ENCODE assay signal across 18 cellular contexts in genomic region chr2:39099311-39099710, GRCh38. TPM values are rescaled to one million over a fixed set of nuclear protein-coding genes. Genes with fewer than 3 reads are reported as not detected.
A peak's percentile ranks its signal among the peaks of the same experiment; 100 is the strongest.
DNase-seq lines count a peak whose midpoint lies in the region; ATAC-seq and TF ChIP-seq lines count a peak whose summit lies in the region.
"Had no signal": no experiment of that assay in that cellular context is flagged by ENCODE, and none has a peak within 500 bp of the region (broad histone marks: within the 10 kb centered on the region; RNA-seq: fewer than 3 reads in every experiment).

No MANE protein-coding gene starts in this region.

- H3K27ac Mint-ChIP-seq in activated naive CD4-positive, alpha-beta T cell treated with anti-CD3 and anti-CD28 coated beads, Interleukin-2, amount 10 ng/mL, durations not matched to agents 7 days and 5 days = peak overlapping the region; percentile 79
- peak overlapping the region; percentile 87 to 93 for H3K27ac Mint-ChIP-seq in activated naive CD4-positive, alpha-beta T cell treated with anti-CD3 and anti-CD28 coated beads, Interleukin-2, amount 50 U/mL, for 72 hours
- H3K27ac Mint-ChIP-seq in stimulated activated memory B cell treated with anti-CD40 and anti-IgM and Interleukin-4, amounts not matched to agents 10 μg/mL and 1 μg/mL and 100 μg/mL, for 72 hours = peak overlapping the region; percentile 45
- H3K27ac Mint-ChIP-seq in CD8-positive, alpha-beta T cell = no peak overlapping the region
- H3K27ac Mint-ChIP-seq: nephron had no signal

- no peak for ATAC-seq in activated naive CD4-positive, alpha-beta T cell treated with anti-CD3 and anti-CD28 coated beads, Interleukin-2, amount 50 U/mL, for 72 hours
- ATAC-seq in stimulated activated memory B cell treated with anti-CD40 and anti-IgM and Interleukin-4, amounts not matched to agents 10 μg/mL and 1 μg/mL and 100 μg/mL, for 72 hours = no peak
- no peak for ATAC-seq in CD8-positive, alpha-beta T cell

- CTCF ChIA-PET in activated naive CD4-positive, alpha-beta T cell treated with anti-CD3 and anti-CD28 coated beads, Interleukin-2, amount 10 ng/mL, durations not matched to agents 7 days and 5 days (lab: Charles Lee) = interaction anchor here (2.8 to 2.9 kb wide), 2 partner anchors 129 to 130 kb away, joined by 9 to 11 read pairs; no protein-coding TSS in a partner anchor
- CTCF ChIA-PET in CD8-positive, alpha-beta T cell (lab: Charles Lee) = no interaction called here

- H3K9me3 ChIP-seq in CD8-positive, alpha-beta T cell (ENCODE audit: low read length) = no peaks in the 10 kb centered on the region
- H3K9me3 ChIP-seq: Caco-2, suprapubic skin had no signal

- H3K36me3 Mint-ChIP-seq in activated naive CD4-positive, alpha-beta T cell treated with anti-CD3 and anti-CD28 coated beads, Interleukin-2, amount 10 ng/mL, durations not matched to agents 7 days and 5 days = peaks cover 56% of the 10 kb centered on the region
- peaks cover 0 to 17% of the 10 kb centered on the region in 2 donors for H3K36me3 Mint-ChIP-seq in activated naive CD4-positive, alpha-beta T cell treated with anti-CD3 and anti-CD28 coated beads, Interleukin-2, amount 50 U/mL, for 72 hours
- H3K36me3 Mint-ChIP-seq in stimulated activated memory B cell treated with anti-CD40 and anti-IgM and Interleukin-4, amounts not matched to agents 10 μg/mL and 1 μg/mL and 100 μg/mL, for 72 hours = peaks cover 30% of the 10 kb centered on the region
- peaks cover 25% of the 10 kb centered on the region for H3K36me3 Mint-ChIP-seq in CD8-positive, alpha-beta T cell

- H3K4me3 Mint-ChIP-seq in activated naive CD4-positive, alpha-beta T cell treated with anti-CD3 and anti-CD28 coated beads, Interleukin-2, amount 10 ng/mL, durations not matched to agents 7 days and 5 days = no peak overlapping the region
- H3K4me3 Mint-ChIP-seq in stimulated activated memory B cell treated with anti-CD40 and anti-IgM and Interleukin-4, amounts not matched to agents 10 μg/mL and 1 μg/mL and 100 μg/mL, for 72 hours = no peak overlapping the region
- no peak overlapping the region for H3K4me3 Mint-ChIP-seq in CD8-positive, alpha-beta T cell
- H3K4me3 Mint-ChIP-seq: nephron had no signal

- no peaks in the 10 kb centered on the region for H3K9me3 Mint-ChIP-seq in activated naive CD4-positive, alpha-beta T cell treated with anti-CD3 and anti-CD28 coated beads, Interleukin-2, amount 10 ng/mL, durations not matched to agents 7 days and 5 days
- H3K9me3 Mint-ChIP-seq in activated naive CD4-positive, alpha-beta T cell treated with anti-CD3 and anti-CD28 coated beads, Interleukin-2, amount 50 U/mL, for 72 hours = peaks cover 0 to 4% of the 10 kb centered on the region in 2 donors
- H3K9me3 Mint-ChIP-seq in stimulated activated memory B cell treated with anti-CD40 and anti-IgM and Interleukin-4, amounts not matched to agents 10 μg/mL and 1 μg/mL and 100 μg/mL, for 72 hours = no peaks in the 10 kb centered on the region
- no peaks in the 10 kb centered on the region for H3K9me3 Mint-ChIP-seq in CD8-positive, alpha-beta T cell
- H3K9me3 Mint-ChIP-seq: nephron had no signal

- no peaks in the 10 kb centered on the region for H3K27me3 ChIP-seq in CD8-positive, alpha-beta T cell (ENCODE audit: insufficient read depth, low read length)
- H3K27me3 ChIP-seq: suprapubic skin had no signal

- H3K4me1 Mint-ChIP-seq in activated naive CD4-positive, alpha-beta T cell treated with anti-CD3 and anti-CD28 coated beads, Interleukin-2, amount 10 ng/mL, durations not matched to agents 7 days and 5 days = peaks cover 69% of the 10 kb centered on the region
- peaks cover 46% of the 10 kb centered on the region for H3K4me1 Mint-ChIP-seq in stimulated activated memory B cell treated with anti-CD40 and anti-IgM and Interleukin-4, amounts not matched to agents 10 μg/mL and 1 μg/mL and 100 μg/mL, for 72 hours
- peaks cover 72% of the 10 kb centered on the region for H3K4me1 Mint-ChIP-seq in CD8-positive, alpha-beta T cell (ENCODE audit: low read depth)

- no peak for TF ChIP-seq CTCF in CD8-positive, alpha-beta T cell (IDR thresholded peaks at IDR 0.05)

- no peak overlapping the region for H3K4me3 ChIP-seq in CD8-positive, alpha-beta T cell (ENCODE audit: low read depth, low read length)
- H3K4me3 ChIP-seq: suprapubic skin had no signal

- POLR2A ChIA-PET in CD8-positive, alpha-beta T cell (lab: Charles Lee) = interaction anchor here (1.4 kb wide), 1 partner anchor 21 kb away, joined by 3 read pairs; no protein-coding TSS in a partner anchor

- H3K36me3 ChIP-seq in CD8-positive, alpha-beta T cell (ENCODE audit: insufficient read depth, low read length) = no peaks in the 10 kb centered on the region
- H3K36me3 ChIP-seq: suprapubic skin had no signal

- H3K27me3 Mint-ChIP-seq in activated naive CD4-positive, alpha-beta T cell treated with anti-CD3 and anti-CD28 coated beads, Interleukin-2, amount 10 ng/mL, durations not matched to agents 7 days and 5 days = no peaks in the 10 kb centered on the region
- H3K27me3 Mint-ChIP-seq in stimulated activated memory B cell treated with anti-CD40 and anti-IgM and Interleukin-4, amounts not matched to agents 10 μg/mL and 1 μg/mL and 100 μg/mL, for 72 hours = no peaks in the 10 kb centered on the region
- H3K27me3 Mint-ChIP-seq in CD8-positive, alpha-beta T cell (ENCODE audit: low read depth) = no peaks in the 10 kb centered on the region

- H3K27ac ChIP-seq in CD8-positive, alpha-beta T cell (ENCODE audit: low read depth, low read length) = no peak overlapping the region
- H3K27ac ChIP-seq: suprapubic skin had no signal

- no peak for DNase-seq in activated naive CD4-positive, alpha-beta T cell treated with anti-CD3 and anti-CD28 coated beads, Interleukin-2, amount 10 ng/mL, durations not matched to agents 7 days and 5 days
- no peak for DNase-seq in activated naive CD4-positive, alpha-beta T cell treated with anti-CD3 and anti-CD28 coated beads, Interleukin-2, amount 50 U/mL, for 16 hours
- DNase-seq in NCI-H345 (lab: John Stamatoyannopoulos, UW) = peak; percentile 78
- no peak for DNase-seq in activated naive CD4-positive, alpha-beta T cell treated with anti-CD3 and anti-CD28 coated beads, Interleukin-2, amount 50 U/mL, for 72 hours (ENCODE audit: low spot score in 2 of 2)
- no peak for DNase-seq in CD8-positive, alpha-beta T cell
- DNase-seq in activated CD4-positive, CD25-positive, alpha-beta regulatory T cell treated with anti-CD3 and anti-CD28 coated beads, Interleukin-2, amount 50 U/mL, for 72 hours = no peak
- no peak for DNase-seq in activated effector memory CD4-positive, alpha-beta T cell treated with Interleukin-2 at 50 U/mL for 16 hours
- DNase-seq: activated CD4-positive, alpha-beta T cell treated with anti-CD3 and anti-CD28 coated beads, Interleukin-2, amount 50 U/mL, for 4 hours; Caco-2; kidney glomerular epithelial cell; mesenchymal stem cell; NCI-H1105 treated with DMSO at 0.1 percent for 48 hours; NCI-H82; posterior cingulate gyrus; stimulated activated CD4-positive, alpha-beta T cell treated with anti-CD3 and anti-CD28 coated beads, Interleukin-2, amount 100 ng/mL, for 48 hours had no signal

- H3K4me1 ChIP-seq in CD8-positive, alpha-beta T cell (ENCODE audit: insufficient read depth, low read length) = peaks cover 23% of the 10 kb centered on the region
- H3K4me1 ChIP-seq: Caco-2 had no signal

- intact Hi-C loops in CD8-positive, alpha-beta T cell (cut with DNase I, micrococcal nuclease) = no loop called here

RNA-seq across cellular contexts. Expression of gene SOS1, which starts 21.5 kb away (rescaled TPM):
- 10 to 100 TPM; 34.8 to 57.1 TPM for total RNA-seq in activated naive CD4-positive, alpha-beta T cell treated with anti-CD3 and anti-CD28 coated beads, Interleukin-2, amount 50 U/mL, for 72 hours
- 10 to 100 TPM; 20.2 to 22.8 TPM for total RNA-seq in CD8-positive, alpha-beta T cell
